ENCODE assay signal across 1 cellular context in genomic region chr9:137077010-137077747, GRCh38.
TF ChIP-seq lines count a peak whose summit lies in the region.

Gene UAP1L1 (plus strand): TSS chr9:137077517. CDS start chr9:137077533, 16 bp downstream.

TF ChIP-seq in H1, 55 proteins besides CTCF, POLR2A, EP300 and RAD21 (continued from another document):
- no peak for TF ChIP-seq CREB1 (IDR thresholded peaks at IDR 0.05)
- no peak for TF ChIP-seq CHD2 (IDR thresholded peaks at IDR 0.05; ENCODE audit: low read length)
- no peak for TF ChIP-seq ATF3 (IDR thresholded peaks at IDR 0.05; ENCODE audit: insufficient read depth, low read depth, low read length)
- no peak for TF ChIP-seq NRF1 (IDR thresholded peaks at IDR 0.05; ENCODE audit: low read depth, low read length)
- peak; percentile 12; the same call in 1 of the 2 replicates for TF ChIP-seq MAX (IDR thresholded peaks at IDR 0.05)
- TF ChIP-seq KDM4A (IDR thresholded peaks at IDR 0.05; ENCODE audit: low read depth, low read length, severe bottlenecking) = peak; percentile 38
